28 cellular contexts compared by ENCODE assay signal in the genomic region with DNA sequence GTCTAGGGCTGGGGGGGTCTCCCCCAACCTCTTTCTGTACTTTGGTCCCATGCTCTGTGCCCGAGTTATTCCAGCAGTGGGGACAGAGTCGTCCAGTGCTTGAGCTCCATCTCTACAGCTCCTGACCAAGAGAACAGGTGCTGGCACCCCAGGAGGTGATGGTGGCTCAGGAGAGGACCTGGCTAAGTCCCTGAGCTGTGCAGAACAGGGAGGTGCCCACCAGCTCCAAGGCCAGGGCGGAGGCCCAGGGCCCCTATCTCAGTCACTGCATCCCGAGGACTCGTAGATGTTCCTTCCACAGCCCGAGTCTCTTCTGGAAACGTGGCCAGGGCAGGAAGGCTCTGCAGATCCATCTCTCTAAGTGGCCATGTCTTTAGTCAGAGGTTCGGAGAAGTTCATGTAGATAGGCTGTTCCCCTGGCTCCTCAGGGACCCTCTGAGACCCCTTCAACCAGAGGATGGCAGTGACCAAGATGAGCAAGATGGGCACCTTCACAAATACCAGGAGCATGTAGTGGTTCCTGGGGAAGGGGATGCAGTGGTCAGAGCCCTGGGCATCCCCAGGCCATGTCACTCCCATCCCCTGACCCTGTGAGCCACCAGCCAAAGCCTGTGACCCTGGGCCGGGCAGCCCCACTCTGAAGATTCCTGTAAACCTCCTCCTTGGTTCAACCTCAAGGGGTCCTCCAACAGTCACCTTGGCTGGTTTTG. TPM values are rescaled to one million over a fixed set of nuclear protein-coding genes. Genes with fewer than 3 reads are reported as not detected.
A peak's percentile ranks its signal among the peaks of the same experiment; 100 is the strongest.
DNase-seq lines count a peak whose midpoint lies in the region; ATAC-seq, FAIRE-seq and TF ChIP-seq lines count a peak whose summit lies in the region.
"Had no signal": no experiment of that assay in that cellular context is flagged by ENCODE, and none has a peak within 500 bp of the region (broad histone marks: within the 10 kb centered on the region; RNA-seq: fewer than 3 reads in every experiment).

No MANE protein-coding gene starts in this region.

- peaks cover 7 to 24% (median 12%) of the 10 kb centered on the region in 7 donors for H3K9me3 Mint-ChIP-seq in CD14-positive monocyte

- H3K36me3 ChIP-seq in pancreas: no peaks in the 10 kb centered on the region
- H3K36me3 ChIP-seq: brain microvascular endothelial cell, SJCRH30, suprapubic skin had no signal

- peak overlapping the region in 1 of 2 donors; percentile 55 for H3K4me3 Mint-ChIP-seq in CD14-positive monocyte
- H3K4me3 Mint-ChIP-seq: activated naive CD4-positive, alpha-beta T cell treated with anti-CD3 and anti-CD28 coated beads for 36 hours; CD4-positive, CD25-positive, alpha-beta regulatory T cell had no signal

- no peaks in the 10 kb centered on the region for H3K27me3 ChIP-seq in pancreas
- H3K27me3 ChIP-seq: brain microvascular endothelial cell, suprapubic skin had no signal

- H3K27ac ChIP-seq in coronary artery (no peak overlapping the region), pancreas (no peak overlapping the region)
- H3K27ac ChIP-seq: brain microvascular endothelial cell, PC-9, SJCRH30, suprapubic skin had no signal

- intact Hi-C loops in CD14-positive monocyte (cut with micrococcal nuclease): no loop called here
- intact Hi-C loops in pancreas (cut with DNase I): no loop called here

- H3K9me3 ChIP-seq in pancreas: no peaks in the 10 kb centered on the region
- H3K9me3 ChIP-seq: SJCRH30 had no signal

- TF ChIP-seq CTCF in CD14-positive monocyte (IDR thresholded peaks at IDR 0.05): no peak
- TF ChIP-seq CTCF in coronary artery (IDR thresholded peaks at IDR 0.05): no peak
- TF ChIP-seq CTCF in pancreas (IDR thresholded peaks at IDR 0.05): no peak

- H3K4me1 Mint-ChIP-seq in CD14-positive monocyte: peaks cover 84% of the 10 kb centered on the region
- H3K4me1 Mint-ChIP-seq: CD4-positive, CD25-positive, alpha-beta regulatory T cell had no signal

- peaks cover 66 to 75% of the 10 kb centered on the region in 2 donors for H3K36me3 Mint-ChIP-seq in CD14-positive monocyte
- H3K36me3 Mint-ChIP-seq: CD4-positive, CD25-positive, alpha-beta regulatory T cell had no signal

- H3K27me3 Mint-ChIP-seq in CD14-positive monocyte (ENCODE audit: low read depth in 3 of 3): no peaks in the 10 kb centered on the region

- FAIRE-seq in pancreas (lab: Jason Lieb, UNC): no peak
- FAIRE-seq: K562 had no signal

- no peak for ATAC-seq in pancreas
- ATAC-seq: K562 had no signal

- no peaks in the 10 kb centered on the region for H3K4me1 ChIP-seq in pancreas
- H3K4me1 ChIP-seq: SJCRH30, suprapubic skin had no signal

- H3K4me3 ChIP-seq in coronary artery: no peak overlapping the region
- H3K4me3 ChIP-seq in pancreas: no peak overlapping the region
- H3K4me3 ChIP-seq: K562, PC-9, SJCRH30, smooth muscle cell, suprapubic skin had no signal

- WGBS in pancreas, 2 donors: 68 to 77% methylated on average over 9 of the region's 9 CpGs

- peak overlapping the region; percentile 98 to 100 (median 100) for H3K27ac Mint-ChIP-seq in CD14-positive monocyte
- H3K27ac Mint-ChIP-seq: activated naive CD4-positive, alpha-beta T cell treated with anti-CD3 and anti-CD28 coated beads for 36 hours; CD4-positive, CD25-positive, alpha-beta regulatory T cell had no signal

- DNase-seq in AG08396 (ENCODE audit: low spot score): peak; percentile 5
- DNase-seq in CD14-positive monocyte (ENCODE audit: low spot score): peak; percentile 27
- DNase-seq in coronary artery (ENCODE audit: low spot score): peak; percentile 69
- peak; percentile 88 for DNase-seq in mesenteric fat pad (ENCODE audit: low spot score)
- no peak for DNase-seq in NCI-H187 treated with DMSO at 0.1 percent for 48 hours (lab: John Stamatoyannopoulos, UW)
- no peak for DNase-seq in epidermal melanocyte (ENCODE audit: insufficient read length, low spot score)
- no peak for DNase-seq in cerebellar nuclear complex (lab: John Stamatoyannopoulos, UW)
- DNase-seq in pancreas: no peak
- DNase-seq: activated naive CD4-positive, alpha-beta T cell treated with anti-CD3 and anti-CD28 coated beads for 36 hours; brain microvascular endothelial cell; CD4-positive, CD25-positive, alpha-beta regulatory T cell; cortex of kidney; mesenchymal stem cell; MM.1S; NCI-H146; NCI-H2171; NCI-H524 treated with DMSO at 0.1 percent for 48 hours; occipital lobe; PC-9; retina; SJCRH30 had no signal

RNA-seq across cellular contexts. Expression of gene CD300LB, which starts 8.7 kb away (rescaled TPM):
- 100 to 1,000 TPM in 1 of 2 donors, 10 to 100 TPM in 1; 88.0 to 102 TPM for polyA plus RNA-seq in CD14-positive monocyte
- 1.3 TPM for total RNA-seq in mesenteric fat pad
- total RNA-seq in pancreas: under 1 TPM in 3 of 6 donors, not detected in 3; 0.14 to 0.52 (median 0.19) TPM
- polyA plus RNA-seq in pancreas: under 1 TPM; 0.08 to 0.09 TPM
- total RNA-seq: activated naive CD4-positive, alpha-beta T cell treated with anti-CD3 and anti-CD28 coated beads for 36 hours; CD4-positive, CD25-positive, alpha-beta regulatory T cell; fibroblast of lung; HT1080; K562; kidney epithelial cell; occipital lobe; PC-9; SJCRH30; smooth muscle cell; suprapubic skin had no signal
- polyA plus RNA-seq: AG04450; CD4-positive, CD25-positive, alpha-beta regulatory T cell; fibroblast of lung; K562; smooth muscle cell had no signal

RNA-seq across cellular contexts. Expression of gene CD300C, which starts 23.4 kb away (rescaled TPM):
- polyA plus RNA-seq in CD14-positive monocyte (100 to 1,000 TPM in 1 of 2 donors, 10 to 100 TPM in 1; 93.1 to 141 TPM), pancreas (under 1 TPM; 0.19 TPM)
- total RNA-seq in mesenteric fat pad (4.1 TPM), pancreas (1 to 10 TPM in 1 of 6 donors, under 1 TPM in 4, not detected in 1; 0.19 to 1.5 (median 0.38) TPM)
- total RNA-seq: activated naive CD4-positive, alpha-beta T cell treated with anti-CD3 and anti-CD28 coated beads for 36 hours; CD4-positive, CD25-positive, alpha-beta regulatory T cell; fibroblast of lung; K562; kidney epithelial cell; PC-9; SJCRH30; smooth muscle cell had no signal
- polyA plus RNA-seq: AG04450, fibroblast of lung, smooth muscle cell had no signal

RNA-seq across cellular contexts. Expression of gene CD300H, which starts 44.8 kb away (rescaled TPM):
- polyA plus RNA-seq in CD14-positive monocyte (100 to 1,000 TPM in 1 of 2 donors, 10 to 100 TPM in 1; 84.7 to 148 TPM), pancreas (not detected)
- total RNA-seq in mesenteric fat pad (not detected), pancreas (not detected)
- total RNA-seq: activated naive CD4-positive, alpha-beta T cell treated with anti-CD3 and anti-CD28 coated beads for 36 hours; CD4-positive, CD25-positive, alpha-beta regulatory T cell; fibroblast of lung; HT1080; K562; kidney epithelial cell; occipital lobe; PC-9; SJCRH30; smooth muscle cell; suprapubic skin had no signal
- polyA plus RNA-seq: AG04450, fibroblast of lung, K562 had no signal

RNA-seq across cellular contexts. Expression of gene CD300A, which starts 56.1 kb away (rescaled TPM):
- 100 to 1,000 TPM; 212 to 222 TPM for polyA plus RNA-seq in CD14-positive monocyte
- total RNA-seq in mesenteric fat pad: 19.0 TPM
- 1 to 10 TPM in 3 of 6 donors, under 1 TPM in 3; 0.37 to 5.1 (median 0.92) TPM for total RNA-seq in pancreas
- 1 to 10 TPM; 1.3 to 2.0 TPM for polyA plus RNA-seq in pancreas
- total RNA-seq: fibroblast of lung, HT1080, kidney epithelial cell, PC-9, SJCRH30, smooth muscle cell had no signal
- polyA plus RNA-seq: AG04450, fibroblast of lung, smooth muscle cell had no signal

Comparison
In these comparisons a context has a peak if more than half of its experiments do, and no peak if none do; other contexts are left out.
1. DNase-seq: peak in AG08396 (single experiment), CD14-positive monocyte (single experiment), coronary artery (single experiment) and mesenteric fat pad (single experiment); none in NCI-H187 treated with DMSO at 0.1 percent for 48 hours (single experiment), epidermal melanocyte (single experiment), cerebellar nuclear complex (0 of 2) and pancreas (0 of 6).